Comparison of ENCODE assay signal across 8 cellular contexts in the genomic region with DNA sequence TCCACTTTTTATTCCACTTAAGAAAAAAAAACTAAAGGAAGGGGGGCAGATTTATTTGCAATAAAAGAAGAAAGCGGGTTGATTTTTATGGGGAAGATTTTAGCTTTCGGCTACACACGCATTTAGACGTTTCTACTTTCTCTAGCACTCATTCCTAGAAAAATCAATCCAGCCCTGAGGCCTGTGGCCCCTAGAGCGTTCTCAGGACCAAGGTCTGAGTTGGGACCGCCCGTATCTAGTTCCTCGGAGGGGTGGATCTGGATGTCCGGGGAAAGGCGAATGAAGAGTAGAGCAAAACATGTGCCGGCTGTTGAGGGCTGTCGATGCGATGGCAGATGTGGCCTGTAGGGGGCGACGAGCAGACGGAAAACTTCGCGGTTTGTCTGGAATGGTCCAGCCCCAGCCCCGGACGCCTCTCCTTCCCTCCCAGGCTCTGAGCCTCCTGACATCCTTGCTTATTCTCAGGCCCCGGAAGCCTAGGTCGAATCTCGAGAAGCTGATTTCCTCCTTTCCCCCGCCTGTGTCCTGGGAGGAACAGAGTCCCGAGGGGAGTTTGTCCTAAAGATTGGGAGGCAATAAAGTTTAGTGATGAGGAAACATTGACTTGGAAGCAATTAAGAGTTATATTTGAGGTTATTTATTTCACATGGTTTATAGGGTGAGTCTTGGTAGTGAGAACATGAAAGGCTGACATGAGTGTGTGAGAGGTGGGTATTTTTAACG. TPM values are rescaled to one million over a fixed set of nuclear protein-coding genes. Genes with fewer than 3 reads are reported as not detected.
DNase-seq lines count a peak whose midpoint lies in the region; ATAC-seq and TF ChIP-seq lines count a peak whose summit lies in the region.

No MANE protein-coding gene starts in this region.

- 0 out of 2 replicates have a peak, but pooled peaks cover 2% of the 10 kb centered on the region for H3K4me1 ChIP-seq in Karpas-422 (ENCODE audit: low read length)

- peaks cover 4% of the 10 kb centered on the region for H3K36me3 Mint-ChIP-seq in memory B cell

- no peak overlapping the region for H3K4me3 ChIP-seq in Karpas-422 (ENCODE audit: low read length)
- H3K4me3 ChIP-seq in dorsolateral prefrontal cortex, result no peak overlapping the region

- peak; percentile 60 for ATAC-seq in GM18868 (IDR thresholded peaks at IDR 0.05; ENCODE audit: unreplicated experiment)
- no peak for ATAC-seq in memory B cell (ENCODE audit: low read depth)
- no peak for ATAC-seq in GM19455 (IDR thresholded peaks at IDR 0.05; ENCODE audit: unreplicated experiment)
- ATAC-seq in HG03378 (IDR thresholded peaks at IDR 0.05; ENCODE audit: unreplicated experiment), result no peak

- H3K9me2 ChIP-seq in Karpas-422 (replicated peaks; ENCODE audit: insufficient read depth, low read length), result no peaks in the 10 kb centered on the region

- peak overlapping the region; percentile 42 for H3K4me2 ChIP-seq in Karpas-422 (ENCODE audit: low read depth, low read length, poor library complexity, severe bottlenecking)

- H3K36me3 ChIP-seq in Karpas-422 (ENCODE audit: insufficient read depth, low read length), result no peaks in the 10 kb centered on the region

- no peak overlapping the region for H3K4me3 Mint-ChIP-seq in memory B cell

- no peaks in the 10 kb centered on the region for H3K79me2 ChIP-seq in Karpas-422 (ENCODE audit: low read length)

- H3K27ac Mint-ChIP-seq in memory B cell, result peak overlapping the region; percentile 28

- peak overlapping the region; percentile 35; the same call in 1 of the 2 replicates for H2AFZ ChIP-seq in Karpas-422 (ENCODE audit: low read length)

- H3K9ac ChIP-seq in Karpas-422 (ENCODE audit: low read length), result no peak overlapping the region

- H3K9me3 ChIP-seq in Karpas-422 (ENCODE audit: low read length), result no peaks in the 10 kb centered on the region

- peak; percentile 86 for DNase-seq in COLO668 (lab: John Stamatoyannopoulos, UW; ENCODE audit: unreplicated experiment)
- DNase-seq in Karpas-422, result peak; percentile 83
- DNase-seq in SKM-1 treated with dmso at 0.1 percent for 144 hours (lab: John Stamatoyannopoulos, UW; ENCODE audit: unreplicated experiment), result peak; percentile 23
- peak in 2 of 10 donors; percentile 16 to 46 for DNase-seq in dorsolateral prefrontal cortex
- DNase-seq in memory B cell (ENCODE audit: low spot score in 2 of 2), result peak; percentile 22 to 30

- H3K9me3 Mint-ChIP-seq in memory B cell, result peaks cover 6% of the 10 kb centered on the region

- peak in 52 of 56 donors; percentile 18 to 65 (median 49) for TF ChIP-seq CTCF in dorsolateral prefrontal cortex (IDR thresholded peaks at IDR 0.05 in 54 of 56, conservative IDR thresholded peaks at IDR 0.05 in 2 of 56; ENCODE audit: low read depth in 1 of 56, partially characterized antibody in 56 of 56)

- no peaks in the 10 kb centered on the region for H4K20me1 ChIP-seq in Karpas-422 (ENCODE audit: insufficient read depth, low read depth, low read length)

- H3K27me3 ChIP-seq in Karpas-422 (ENCODE audit: low read length) (no peaks in the 10 kb centered on the region), dorsolateral prefrontal cortex (peaks cover 39 to 100% (median 98%) of the 10 kb centered on the region in 45 donors)

- H3K4me1 Mint-ChIP-seq in memory B cell, result peaks cover 8% of the 10 kb centered on the region

- H3K27me3 Mint-ChIP-seq in memory B cell, result peaks cover 38% of the 10 kb centered on the region

- intact Hi-C loops in dorsolateral prefrontal cortex (cut with DNase I), result no loop called here

- H3K27ac ChIP-seq in Karpas-422 (ENCODE audit: low read length) (no peak overlapping the region), dorsolateral prefrontal cortex (no peak overlapping the region)

RNA-seq across cellular contexts. Expression of a gene that starts 5.2 kb away (rescaled TPM):
- total RNA-seq in Karpas-422 (2014; rRNA removed; shearing (Covaris generic); ENCODE audit: low replicate concordance), result not detected in 2 replicates
- under 1 TPM in 1 of 120 experiments, not detected in 119; 0.27 TPM for total RNA-seq in dorsolateral prefrontal cortex

RNA-seq across cellular contexts. Expression of a gene that starts 39.8 kb away (rescaled TPM):
- 37.7 and 101 TPM in 2 replicates for total RNA-seq in Karpas-422 (2014; rRNA removed; shearing (Covaris generic); ENCODE audit: low replicate concordance)
- total RNA-seq in dorsolateral prefrontal cortex, result 10 to 100 TPM in 103 of 120 experiments, 1 to 10 TPM in 17; 6.3 to 21.8 (median 12.7) TPM
